Comparison of ENCODE assay signal across 8 cellular contexts in genomic region chr2:212536385-212537310, GRCh38. TPM values are rescaled to one million over a fixed set of nuclear protein-coding genes. Genes with fewer than 3 reads are reported as not detected.
DNase-seq lines count a peak whose midpoint lies in the region; ATAC-seq and FAIRE-seq lines count a peak whose summit lies in the region.

No MANE protein-coding gene starts in this region.

- no peak for FAIRE-seq in GM19239 (lab: Jason Lieb, UNC)

- H3K9me3 ChIP-seq in HAP-1: no peaks in the 10 kb centered on the region

- H3K4me3 ChIP-seq in HAP-1: peak overlapping the region; percentile 49
- peak overlapping the region; percentile 63 for H3K4me3 ChIP-seq in rectal smooth muscle tissue (ENCODE audit: low read length)

- H3K9me3 Mint-ChIP-seq in T-cell: no peaks in the 10 kb centered on the region

- in situ Hi-C loops in HAP-1 (cut with MboI; ENCODE audit: low sequenced_read_pairs): no loop called here
- in situ Hi-C loops in ACHN (cut with HindIII; ENCODE audit: low pct_ligation_motif_present, low pct_unique_long_range_greater_than_20kb, low sequenced_read_pairs): no loop called here

- H3K27me3 ChIP-seq in HAP-1 (ENCODE audit: low read depth): no peaks in the 10 kb centered on the region
- H3K27me3 ChIP-seq in rectal smooth muscle tissue (ENCODE audit: control insufficient read depth, insufficient read depth, low read length): peaks cover 11% of the 10 kb centered on the region

- H3K27me3 Mint-ChIP-seq in T-cell: peaks cover 46 to 54% of the 10 kb centered on the region in 2 donors

- peaks cover 18% of the 10 kb centered on the region for H3K4me1 ChIP-seq in HAP-1
- H3K4me1 ChIP-seq in rectal smooth muscle tissue (ENCODE audit: control insufficient read depth, insufficient read depth, low read length): no peaks in the 10 kb centered on the region

- POLR2A ChIA-PET in T-cell (lab: Charles Lee): no interaction called here

- peak overlapping the region in 2 of 3 donors; percentile 36 to 41 for H3K4me3 Mint-ChIP-seq in T-cell

- no peak overlapping the region for H3K27ac Mint-ChIP-seq in T-cell

- ATAC-seq in T-cell (replicated peaks in 1 of 4) (no peak), GM21825 (IDR thresholded peaks at IDR 0.05; ENCODE audit: unreplicated experiment) (no peak)

- CTCF ChIA-PET in T-cell (lab: Charles Lee): no interaction called here

- peaks cover 7 to 21% (median 15%) of the 10 kb centered on the region in 3 donors for H3K4me1 Mint-ChIP-seq in T-cell

- DNase-seq in HAP-1 (ENCODE audit: low spot score in 2 of 2): peak; percentile 65 to 67
- DNase-seq in T-cell: no peak
- DNase-seq in hepatic stellate cell (ENCODE audit: low spot score): peak; percentile 0
- DNase-seq in GM19239 (ENCODE audit: insufficient read length, low spot score): no peak
- DNase-seq in A172 (ENCODE audit: low spot score): no peak
- DNase-seq in ACHN: no peak

- H3K36me3 Mint-ChIP-seq in T-cell: no peaks in the 10 kb centered on the region

- H3K9ac ChIP-seq in rectal smooth muscle tissue (ENCODE audit: low read length): no peak overlapping the region

- no peak overlapping the region for H3K27ac ChIP-seq in rectal smooth muscle tissue (ENCODE audit: low read depth, low read length)

- no peaks in the 10 kb centered on the region for H3K36me3 ChIP-seq in HAP-1 (replicated peaks)
- H3K36me3 ChIP-seq in rectal smooth muscle tissue (ENCODE audit: control insufficient read depth, insufficient read depth, low read length): no peaks in the 10 kb centered on the region

RNA-seq across cellular contexts. Expression of gene ERBB4, which starts 2.0 kb away (rescaled TPM):
- total RNA-seq in T-cell: under 1 TPM in 2 of 5 donors, not detected in 3; 0.03 to 0.06 TPM
- 0.09 and 0.79 TPM in 2 replicates for total RNA-seq in A172 (2014; rRNA removed; shearing (Covaris generic))

Comparison
In these comparisons a context has a peak if more than half of its experiments do, and no peak if none do; other contexts are left out.
1. DNase-seq: peak in HAP-1 (2 of 2) and hepatic stellate cell (single experiment); none in T-cell (0 of 34), GM19239 (single experiment), A172 (single experiment) and ACHN (single experiment).